8 cellular contexts compared by ENCODE assay signal in the genomic region with DNA sequence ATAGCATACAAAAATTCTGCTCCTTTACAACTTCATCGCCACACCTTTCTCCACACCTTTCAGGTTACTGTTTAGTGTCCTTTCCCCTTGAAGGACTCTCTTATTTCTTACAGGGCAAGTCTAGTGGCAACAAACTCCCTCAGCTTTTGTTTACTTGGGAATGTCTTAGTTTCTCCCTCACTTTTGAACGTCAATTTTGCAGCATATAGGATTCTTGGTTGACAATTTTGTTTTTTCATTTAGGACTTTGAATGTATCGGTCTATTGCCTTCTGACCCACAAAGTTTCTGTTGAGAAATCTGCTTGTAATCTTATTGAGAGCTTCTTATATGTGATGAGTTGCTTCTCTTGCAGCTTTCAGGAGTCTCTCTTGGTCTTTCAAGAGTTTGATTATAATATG.
"Had no signal": no experiment of that assay in that cellular context is flagged by ENCODE, and none has a peak within 500 bp of the region (broad histone marks: within the 10 kb centered on the region; RNA-seq: fewer than 3 reads in every experiment).

No MANE protein-coding gene starts in this region.

- H3K27ac Mint-ChIP-seq: IgD-negative memory B cell had no signal

- H3K4me3 ChIP-seq: K562 had no signal

- H3K9ac ChIP-seq: KMS-11 had no signal

- H3K27me3 Mint-ChIP-seq: IgD-negative memory B cell had no signal

- H3K4me3 Mint-ChIP-seq: IgD-negative memory B cell had no signal

- H3K27ac ChIP-seq: HL-60, KMS-11 had no signal

- DNase-seq: IMR-90, KBM-7, KG1 had no signal

- ATAC-seq: HepG2, K562 had no signal
